Comparison of ENCODE assay signal across 17 cellular contexts in the genomic region with DNA sequence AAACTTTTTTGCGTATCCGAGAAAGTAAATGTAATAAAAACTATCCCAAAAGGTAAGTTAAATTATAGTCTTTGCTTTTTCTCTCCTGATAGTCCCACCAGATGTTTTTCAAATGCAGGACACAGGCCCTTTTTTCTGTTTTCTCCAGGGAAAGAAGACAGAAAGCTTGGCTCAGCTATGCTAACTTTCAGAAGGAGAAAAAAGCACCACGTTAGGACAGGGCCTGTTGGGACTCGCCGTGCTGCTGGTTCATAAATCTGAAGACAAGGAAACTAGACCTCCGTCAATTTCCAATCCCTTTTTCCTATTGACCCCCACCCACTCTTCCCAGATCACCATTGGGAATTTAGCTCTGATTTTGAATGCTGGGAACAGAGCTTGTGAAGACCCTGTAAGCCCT.
"Had no signal": no experiment of that assay in that cellular context is flagged by ENCODE, and none has a peak within 500 bp of the region (broad histone marks: within the 10 kb centered on the region; RNA-seq: fewer than 3 reads in every experiment).

No MANE protein-coding gene starts in this region.

- ATAC-seq: activated CD4-positive, alpha-beta T cell treated with anti-CD3 and anti-CD28 coated beads for 36 hours; activated CD8-positive, alpha-beta memory T cell treated with anti-CD3 and anti-CD28 coated beads, Interleukin-2, amount 10 ng/mL, durations not matched to agents 7 days and 5 days; left colon; right lobe of liver; SK-N-SH treated with all-trans-retinoic acid at 6 μM for 48 hours; stimulated activated naive B cell treated with anti-CD40 and anti-IgM and Interleukin-4, amounts not matched to agents 10 μg/mL and 1 μg/mL and 100 μg/mL, for 72 hours; T-cell had no signal

- H3K4me1 ChIP-seq: right lobe of liver had no signal

- H3K4me3 ChIP-seq: neural progenitor cell, right lobe of liver, tibial artery had no signal

- H3K27me3 ChIP-seq: neural progenitor cell, right lobe of liver, tibial artery had no signal

- H3K27ac ChIP-seq: neural progenitor cell, right lobe of liver had no signal

- H3K36me3 ChIP-seq: neural progenitor cell, right lobe of liver, tibial artery had no signal

- H3K9me3 ChIP-seq: right lobe of liver, tibial artery had no signal

- DNase-seq: activated CD4-positive, alpha-beta T cell treated with anti-CD3 and anti-CD28 coated beads for 36 hours; activated CD4-positive, alpha-beta T cell treated with anti-CD3 and anti-CD28 coated beads, Interleukin-2, amount 50 U/mL, for 48 hours; activated CD8-positive, alpha-beta memory T cell treated with anti-CD3 and anti-CD28 coated beads, Interleukin-2, amount 10 ng/mL, durations not matched to agents 7 days and 5 days; activated naive CD4-positive, alpha-beta T cell treated with Interleukin-2 at 50 U/mL for 16 hours; activated naive CD8-positive, alpha-beta T cell treated with anti-CD3 and anti-CD28 coated beads, Interleukin-2, amount 10 ng/mL, durations not matched to agents 7 days and 5 days; cortex of kidney; glutamatergic neuron; hippocampal formation; islet precursor cell; naive B cell; right lobe of liver; stimulated activated naive B cell treated with anti-CD40 and anti-IgM and Interleukin-4, amounts not matched to agents 10 μg/mL and 1 μg/mL and 100 μg/mL, for 72 hours; T-cell had no signal
